ENCODE assay signal across 18 cellular contexts in the genomic region with DNA sequence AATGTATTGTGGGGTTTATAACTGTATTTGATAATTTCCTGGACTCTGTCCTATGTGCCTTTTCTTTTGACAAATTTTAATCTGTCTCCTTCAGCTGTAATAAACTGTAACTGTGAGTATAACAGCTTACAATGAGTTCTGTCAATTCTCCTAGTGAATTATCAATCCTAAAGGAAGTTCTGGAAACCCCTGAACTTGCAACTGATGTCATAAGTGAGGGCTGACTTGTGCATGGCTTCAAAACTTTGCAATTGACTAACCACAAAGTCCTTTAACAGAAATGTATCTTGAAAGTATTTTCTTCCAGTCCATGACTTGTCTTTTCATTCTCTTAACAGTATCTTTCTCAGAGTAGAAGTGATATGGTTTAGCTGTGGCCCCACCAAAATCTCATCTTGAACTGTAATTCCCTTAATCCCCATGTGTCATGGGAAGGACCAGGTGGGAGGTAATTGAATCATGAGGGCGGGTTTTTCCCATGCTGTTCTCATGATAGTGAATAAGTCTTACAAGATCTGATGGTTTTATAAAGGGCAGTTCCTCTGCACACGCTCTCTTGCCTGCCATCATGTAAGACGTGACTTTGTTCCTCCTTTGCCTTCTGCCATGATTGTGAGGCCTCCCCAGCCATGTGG.
"Had no signal": no experiment of that assay in that cellular context is flagged by ENCODE, and none has a peak within 500 bp of the region (broad histone marks: within the 10 kb centered on the region; RNA-seq: fewer than 3 reads in every experiment).

No MANE protein-coding gene starts in this region.

- ATAC-seq: left lobe of liver; natural killer cell treated with Interleukin-12 subunit alpha and Interleukin-12 subunit beta and Interleukin-15 and Interleukin-18, amount 100 ng/mL, for 72 hours; right lobe of liver had no signal

- H3K36me3 Mint-ChIP-seq: natural killer cell treated with Interleukin-12 subunit alpha and Interleukin-12 subunit beta and Interleukin-15 and Interleukin-18, amount 100 ng/mL, for 72 hours had no signal

- H3K36me3 ChIP-seq: esophagus muscularis mucosa, right lobe of liver, upper lobe of left lung had no signal

- DNase-seq: activated CD4-positive, alpha-beta T cell treated with anti-CD3 and anti-CD28 coated beads, Interleukin-2, amount 50 U/mL, for 4 hours; activated CD4-positive, CD25-positive, alpha-beta regulatory T cell treated with anti-CD3 and anti-CD28 coated beads, Interleukin-2, amount 50 U/mL, for 72 hours; activated gamma-delta T cell; activated naive CD8-positive, alpha-beta T cell treated with anti-CD3 and anti-CD28 coated beads for 36 hours; activated T-cell treated with anti-CD3 and anti-CD28 coated beads, Interleukin-2, amount 50 U/mL, for 24 hours; anterior cingulate cortex; foreskin fibroblast; glutamatergic neuron; nucleus accumbens; right lobe of liver; stimulated activated naive CD4-positive, alpha-beta T cell treated with Interleukin-2 at 50 U/mL for 16 hours; upper lobe of left lung had no signal

- H3K27me3 ChIP-seq: right lobe of liver, upper lobe of left lung had no signal

- H3K4me3 ChIP-seq: esophagus muscularis mucosa, right lobe of liver, upper lobe of left lung had no signal

- H3K27ac Mint-ChIP-seq: activated naive CD8-positive, alpha-beta T cell treated with anti-CD3 and anti-CD28 coated beads for 36 hours; activated T-cell treated with anti-CD3 and anti-CD28 coated beads, Interleukin-2, amount 50 U/mL, for 24 hours; natural killer cell treated with Interleukin-12 subunit alpha and Interleukin-12 subunit beta and Interleukin-15 and Interleukin-18, amount 100 ng/mL, for 72 hours; T-helper 2 cell treated with Interferon-gamma antibody and Interleukin-4, amounts not matched to agents 5 μg/mL and 100 μg/mL, for 36 hours had no signal

- H3K4me3 Mint-ChIP-seq: activated naive CD8-positive, alpha-beta T cell treated with anti-CD3 and anti-CD28 coated beads for 36 hours; activated T-cell treated with anti-CD3 and anti-CD28 coated beads, Interleukin-2, amount 50 U/mL, for 24 hours; natural killer cell treated with Interleukin-12 subunit alpha and Interleukin-12 subunit beta and Interleukin-15 and Interleukin-18, amount 100 ng/mL, for 72 hours; T-helper 2 cell treated with Interferon-gamma antibody and Interleukin-4, amounts not matched to agents 5 μg/mL and 100 μg/mL, for 36 hours had no signal

- H3K9me3 Mint-ChIP-seq: activated naive CD8-positive, alpha-beta T cell treated with anti-CD3 and anti-CD28 coated beads for 36 hours; activated T-cell treated with anti-CD3 and anti-CD28 coated beads, Interleukin-2, amount 50 U/mL, for 24 hours; natural killer cell treated with Interleukin-12 subunit alpha and Interleukin-12 subunit beta and Interleukin-15 and Interleukin-18, amount 100 ng/mL, for 72 hours; T-helper 2 cell treated with Interferon-gamma antibody and Interleukin-4, amounts not matched to agents 5 μg/mL and 100 μg/mL, for 36 hours had no signal

- H3K27ac ChIP-seq: esophagus muscularis mucosa, right lobe of liver, upper lobe of left lung had no signal

- H3K27me3 Mint-ChIP-seq: activated naive CD8-positive, alpha-beta T cell treated with anti-CD3 and anti-CD28 coated beads for 36 hours; activated T-cell treated with anti-CD3 and anti-CD28 coated beads, Interleukin-2, amount 50 U/mL, for 24 hours; natural killer cell treated with Interleukin-12 subunit alpha and Interleukin-12 subunit beta and Interleukin-15 and Interleukin-18, amount 100 ng/mL, for 72 hours had no signal

- H3K9me3 ChIP-seq: esophagus muscularis mucosa, right lobe of liver, upper lobe of left lung had no signal

- FAIRE-seq: bronchial epithelial cell, endometrium had no signal

- H3K4me1 ChIP-seq: esophagus muscularis mucosa, right lobe of liver, upper lobe of left lung had no signal
